ENCODE assay signal across 16 cellular contexts in genomic region chr6:43286995-43287716, GRCh38. TPM values are rescaled to one million over a fixed set of nuclear protein-coding genes. Genes with fewer than 3 reads are reported as not detected.
DNase-seq lines count a peak whose midpoint lies in the region; ATAC-seq and TF ChIP-seq lines count a peak whose summit lies in the region.
"Had no signal": no experiment of that assay in that cellular context is flagged by ENCODE, and none has a peak within 500 bp of the region (broad histone marks: within the 10 kb centered on the region; RNA-seq: fewer than 3 reads in every experiment).

No MANE protein-coding gene starts in this region.

- H3K9me3 Mint-ChIP-seq in stimulated activated naive CD8-positive, alpha-beta T cell treated with anti-CD3 and anti-CD28 coated beads, Interleukin-15, amount 100 ng/mL, for 72 hours = no peaks in the 10 kb centered on the region

- DNase-seq in stimulated activated naive CD8-positive, alpha-beta T cell treated with anti-CD3 and anti-CD28 coated beads, Interleukin-15, amount 100 ng/mL, for 72 hours = no peak
- no peak for DNase-seq in stimulated activated naive CD8-positive, alpha-beta T cell treated with anti-CD3 and anti-CD28 coated beads, Interleukin-15, Interleukin-2, amounts not matched to agents 100 U/mL and 50 U/mL, for 24 hours
- DNase-seq in caudate nucleus (lab: John Stamatoyannopoulos, UW) (peak in 10 of 61 donors; percentile 10 to 60 (median 16)), right lobe of liver (peak in 1 of 3 donors; percentile 60), DMS153 treated with DMSO at 0.1 percent for 48 hours (lab: John Stamatoyannopoulos, UW; ENCODE audit: unreplicated experiment) (no peak), ascending aorta (ENCODE audit: low spot score in 2 of 2) (no peak), SIG-M5 treated with dmso at 0.1 percent for 504 hours (lab: John Stamatoyannopoulos, UW; ENCODE audit: unreplicated experiment) (no peak)
- DNase-seq in effector memory CD4-positive, alpha-beta T cell = no peak
- DNase-seq: activated CD8-positive, alpha-beta memory T cell treated with anti-CD3 and anti-CD28 coated beads for 24 hours; activated naive CD4-positive, alpha-beta T cell treated with Interleukin-2 at 50 U/mL for 16 hours; EL; NCI-H2107; occipital lobe had no signal

- no peak overlapping the region for H3K4me3 Mint-ChIP-seq in stimulated activated naive CD8-positive, alpha-beta T cell treated with anti-CD3 and anti-CD28 coated beads, Interleukin-15, amount 100 ng/mL, for 72 hours

- intact Hi-C loops in right lobe of liver (cut with DNase I) (no loop called here), ascending aorta (cut with DNase I) (no loop called here)

- peak; percentile 6 for ATAC-seq in stimulated activated naive CD8-positive, alpha-beta T cell treated with anti-CD3 and anti-CD28 coated beads, Interleukin-15, amount 100 ng/mL, for 72 hours
- ATAC-seq in stimulated activated naive CD8-positive, alpha-beta T cell treated with anti-CD3 and anti-CD28 coated beads, Interleukin-15, Interleukin-2, amounts not matched to agents 100 U/mL and 50 U/mL, for 24 hours = no peak
- peak; percentile 62 to 88 (median 64) for ATAC-seq in right lobe of liver

- H3K27me3 Mint-ChIP-seq in stimulated activated naive CD8-positive, alpha-beta T cell treated with anti-CD3 and anti-CD28 coated beads, Interleukin-15, amount 100 ng/mL, for 72 hours = peaks cover 53% of the 10 kb centered on the region

- peaks cover under 1% of the 10 kb centered on the region for H3K4me1 Mint-ChIP-seq in stimulated activated naive CD8-positive, alpha-beta T cell treated with anti-CD3 and anti-CD28 coated beads, Interleukin-15, amount 100 ng/mL, for 72 hours

- 66% methylated on average over 4 of the region's 9 CpGs for WGBS in right lobe of liver (ENCODE audit: insufficient coverage, low coverage, low lambda C conversion rate, missing lambda C conversion rate)

- H3K4me3 ChIP-seq in right lobe of liver = no peak overlapping the region
- H3K4me3 ChIP-seq in ascending aorta = no peak overlapping the region
- H3K4me3 ChIP-seq in effector memory CD4-positive, alpha-beta T cell (ENCODE audit: insufficient read depth, low read depth, low read length, poor library complexity, severe bottlenecking) = no peak overlapping the region

- no peaks in the 10 kb centered on the region for H3K9me3 ChIP-seq in right lobe of liver
- H3K9me3 ChIP-seq in ascending aorta = no peaks in the 10 kb centered on the region
- H3K9me3 ChIP-seq in effector memory CD4-positive, alpha-beta T cell (ENCODE audit: control insufficient read depth, low read length) = no peaks in the 10 kb centered on the region

- TF ChIP-seq POLR2A in right lobe of liver (IDR thresholded peaks at IDR 0.05) = no peak

- H3K27ac ChIP-seq in caudate nucleus (ENCODE audit: low read depth, low read length) (peak overlapping the region; percentile 18), right lobe of liver (peak overlapping the region in 1 of 3 donors; percentile 37), ascending aorta (no peak overlapping the region)
- H3K27ac ChIP-seq in effector memory CD4-positive, alpha-beta T cell (ENCODE audit: insufficient read depth, low read length, poor library complexity, severe bottlenecking) = no peak overlapping the region

- no peaks in the 10 kb centered on the region for H3K36me3 ChIP-seq in right lobe of liver
- no peaks in the 10 kb centered on the region for H3K36me3 ChIP-seq in ascending aorta
- H3K36me3 ChIP-seq in effector memory CD4-positive, alpha-beta T cell (ENCODE audit: control insufficient read depth, insufficient read depth, low read length) = no peaks in the 10 kb centered on the region

- peaks cover 0 to 22% (median 4%) of the 10 kb centered on the region in 4 donors for H3K4me1 ChIP-seq in right lobe of liver
- no peaks in the 10 kb centered on the region for H3K4me1 ChIP-seq in ascending aorta
- H3K4me1 ChIP-seq in effector memory CD4-positive, alpha-beta T cell (ENCODE audit: control insufficient read depth, insufficient read depth, low read length, poor library complexity, severe bottlenecking) = no peaks in the 10 kb centered on the region

- H3K27ac Mint-ChIP-seq in stimulated activated naive CD8-positive, alpha-beta T cell treated with anti-CD3 and anti-CD28 coated beads, Interleukin-15, amount 100 ng/mL, for 72 hours = no peak overlapping the region

- H3K27me3 ChIP-seq in right lobe of liver = no peaks in the 10 kb centered on the region
- H3K27me3 ChIP-seq in ascending aorta = no peaks in the 10 kb centered on the region
- H3K27me3 ChIP-seq in effector memory CD4-positive, alpha-beta T cell (replicated peaks; ENCODE audit: control insufficient read depth, insufficient read depth, low read length, poor library complexity, severe bottlenecking) = no peaks in the 10 kb centered on the region

- TF ChIP-seq CTCF in right lobe of liver (IDR thresholded peaks at IDR 0.05) (peak in 2 of 4 donors; percentile 15 to 33), ascending aorta (IDR thresholded peaks at IDR 0.05) (no peak)

RNA-seq across cellular contexts. Expression of gene SLC22A7, which starts 10.9 kb away (rescaled TPM):
- total RNA-seq in right lobe of liver (100 to 1,000 TPM; 145 to 348 (median 185) TPM), ascending aorta (1.8 TPM)
- total RNA-seq: fibroblast of lung; LHCN-M2; T-helper 2 cell treated with Interferon-gamma antibody and Interleukin-4, amounts not matched to agents 100 ng/mL and 5 ng/mL, for 36 hours had no signal

RNA-seq across cellular contexts. Expression of gene CRIP3, which starts 21.5 kb away (rescaled TPM):
- total RNA-seq in right lobe of liver (1 to 10 TPM; 2.1 to 7.9 (median 5.2) TPM), ascending aorta (not detected)
- total RNA-seq: fibroblast of lung, LHCN-M2 had no signal

RNA-seq across cellular contexts. Expression of gene TTBK1, which starts 43.9 kb away (rescaled TPM):
- total RNA-seq in right lobe of liver = 1 to 10 TPM in 2 of 6 experiments, under 1 TPM in 4; 0.83 to 1.6 (median 0.87) TPM
- not detected for total RNA-seq in ascending aorta

RNA-seq across cellular contexts. Expression of gene DNPH1, which starts 57.9 kb away (rescaled TPM):
- 100 to 1,000 TPM in 2 of 6 experiments, 10 to 100 TPM in 4; 50.7 to 107 (median 62.4) TPM for total RNA-seq in right lobe of liver
- total RNA-seq in ascending aorta = 39.1 TPM

Comparison
In these comparisons a context has a peak if more than half of its experiments do, and no peak if none do; other contexts are left out.
1. RNA of gene SLC22A7, which starts 10.9 kb away (total RNA-seq): 145 to 348 TPM in right lobe of liver; 1.8 TPM in ascending aorta (single experiment); every median in the first group is over 10 times any median in the second.